In the genomic region with DNA sequence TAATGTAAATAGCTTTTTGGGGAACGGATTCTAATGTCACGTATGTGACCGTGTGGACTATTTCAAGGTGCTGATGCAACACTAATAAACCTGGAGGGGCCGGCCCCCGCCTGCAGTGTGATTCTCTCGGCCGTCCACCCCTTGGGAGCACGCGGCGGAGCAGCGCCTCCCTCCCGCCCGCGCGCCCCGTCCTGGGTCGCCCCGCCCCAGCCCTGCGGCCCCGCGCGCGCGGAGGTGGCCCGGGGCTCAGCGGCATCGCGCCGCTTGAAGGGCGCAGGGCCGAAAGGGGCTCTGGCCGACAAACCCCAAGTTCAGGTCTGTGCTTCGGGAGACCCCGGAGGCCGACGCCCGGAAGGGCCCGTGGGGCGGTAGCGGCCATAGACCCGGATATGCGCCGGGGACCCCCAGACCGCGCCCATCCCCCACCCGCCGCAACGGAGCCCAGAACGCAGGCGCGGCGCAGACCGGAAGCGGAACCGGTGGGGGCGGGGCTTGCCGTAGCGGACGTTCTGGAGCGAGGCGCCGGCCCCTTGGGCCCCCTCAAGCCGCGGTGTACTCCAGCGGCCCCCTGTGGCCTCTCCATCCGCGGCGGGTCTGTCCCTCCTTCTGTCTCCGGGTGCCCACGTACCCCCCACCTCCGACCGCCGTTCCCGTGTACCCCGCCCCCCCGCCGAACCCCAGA, we compare ENCODE assay signal across 8 cellular contexts. TPM values are rescaled to one million over a fixed set of nuclear protein-coding genes. Genes with fewer than 3 reads are reported as not detected.
DNase-seq lines count a peak whose midpoint lies in the region; ATAC-seq and TF ChIP-seq lines count a peak whose summit lies in the region.

A gene with protein sequence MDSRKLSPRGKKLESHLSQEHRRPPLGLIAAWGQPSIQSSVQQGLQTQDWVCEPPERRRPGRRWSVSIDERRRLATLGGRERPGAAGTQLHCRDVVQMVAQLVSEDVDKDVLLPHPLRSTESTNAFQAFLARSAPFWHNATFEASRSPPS (plus strand): TSS at position 495 of the 682 bp plus-strand sequence. CDS start 803 bp downstream, outside the sequence.

- peak within 1 kb of the TSS; percentile 75 for H3K4me3 ChIP-seq in GM06990 (replicated peaks; ENCODE audit: low read depth, low read length)
- H3K4me3 ChIP-seq in NB4 (ENCODE audit: low read depth, low read length) = peak within 1 kb of the TSS; percentile 69

- H3K27me3 ChIP-seq in GM06990 (replicated peaks; ENCODE audit: control insufficient read depth, insufficient read depth, low read length) = no peaks in the 10 kb centered on the region

- H3K27ac Mint-ChIP-seq in activated naive CD8-positive, alpha-beta T cell treated with anti-CD3 and anti-CD28 coated beads, Interleukin-2, amount 10 ng/mL, durations not matched to agents 7 days and 5 days = peak within 1 kb of the TSS; percentile 92
- H3K27ac Mint-ChIP-seq in type B pancreatic cell = peak within 1 kb of the TSS; percentile 74

- peaks cover 17% of the 10 kb centered on the region for H3K4me1 Mint-ChIP-seq in activated naive CD8-positive, alpha-beta T cell treated with anti-CD3 and anti-CD28 coated beads, Interleukin-2, amount 10 ng/mL, durations not matched to agents 7 days and 5 days
- H3K4me1 Mint-ChIP-seq in type B pancreatic cell (ENCODE audit: unreplicated experiment) = no peaks in the 10 kb centered on the region

- TF ChIP-seq POLR2A in NB4 (IDR thresholded peaks at IDR 0.05; ENCODE audit: extremely low read depth, insufficient read length) = peak; percentile 70

- peaks cover 26% of the 10 kb centered on the region for H3K36me3 Mint-ChIP-seq in activated naive CD8-positive, alpha-beta T cell treated with anti-CD3 and anti-CD28 coated beads, Interleukin-2, amount 10 ng/mL, durations not matched to agents 7 days and 5 days
- peaks cover 14% of the 10 kb centered on the region for H3K36me3 Mint-ChIP-seq in type B pancreatic cell

- H3K27me3 Mint-ChIP-seq in activated naive CD8-positive, alpha-beta T cell treated with anti-CD3 and anti-CD28 coated beads, Interleukin-2, amount 10 ng/mL, durations not matched to agents 7 days and 5 days = no peaks in the 10 kb centered on the region
- H3K27me3 Mint-ChIP-seq in type B pancreatic cell = no peaks in the 10 kb centered on the region

- TF ChIP-seq CTCF in GM06990 (IDR thresholded peaks at IDR 0.05; ENCODE audit: insufficient read depth, low read length, poor library complexity, severe bottlenecking) = peak; percentile 53
- TF ChIP-seq CTCF in NB4 (IDR thresholded peaks at IDR 0.05; ENCODE audit: low read depth, low read length) = no peak
- peak; percentile 1 for TF ChIP-seq CTCF in type B pancreatic cell (conservative IDR thresholded peaks at IDR 0.05)

- no peaks in the 10 kb centered on the region; the same call in none of the 2 replicates for H3K36me3 ChIP-seq in GM06990 (ENCODE audit: control insufficient read depth, insufficient read depth, low read length)

- CTCF ChIA-PET in HEK293T (lab: Yijun Ruan, JAX) = no interaction called here

- peaks cover 12% of the 10 kb centered on the region for H3K9me3 Mint-ChIP-seq in activated naive CD8-positive, alpha-beta T cell treated with anti-CD3 and anti-CD28 coated beads, Interleukin-2, amount 10 ng/mL, durations not matched to agents 7 days and 5 days
- peaks cover 11% of the 10 kb centered on the region for H3K9me3 Mint-ChIP-seq in type B pancreatic cell

- POLR2A ChIA-PET in HEK293T (lab: Yijun Ruan, JAX) = interaction anchor here (0.7 to 1.4 kb wide), 9 partner anchors 9 to 216 kb away, joined by 3 to 7 read pairs (median 3); no protein-coding TSS in a partner anchor
- POLR2A ChIA-PET in activated naive CD8-positive, alpha-beta T cell treated with anti-CD3 and anti-CD28 coated beads, Interleukin-2, amount 10 ng/mL, durations not matched to agents 7 days and 5 days (lab: Charles Lee) = interaction anchor here (0.9 to 2.1 kb wide), 7 partner anchors 9 to 92 kb away, joined by 3 to 10 read pairs (median 5); no protein-coding TSS in a partner anchor

- ATAC-seq in activated naive CD8-positive, alpha-beta T cell treated with anti-CD3 and anti-CD28 coated beads, Interleukin-2, amount 10 ng/mL, durations not matched to agents 7 days and 5 days (ENCODE audit: low read depth) = peak; percentile 83

- peak; percentile 92 for DNase-seq in GM06990 (ENCODE audit: extremely low read depth, insufficient read length)
- peak; percentile 81 for DNase-seq in HEK293T (ENCODE audit: extremely low spot score)
- DNase-seq in NB4 (ENCODE audit: low read depth) = peak; percentile 92
- peak; percentile 26 for DNase-seq in SKM-1 treated with dmso at 0.1 percent for 144 hours (lab: John Stamatoyannopoulos, UW; ENCODE audit: unreplicated experiment)
- DNase-seq in activated naive CD8-positive, alpha-beta T cell treated with anti-CD3 and anti-CD28 coated beads, Interleukin-2, amount 10 ng/mL, durations not matched to agents 7 days and 5 days = peak; percentile 98
- DNase-seq in cardiac septum (ENCODE audit: low spot score) = peak; percentile 93
- DNase-seq in posterior cingulate gyrus = peak; percentile 78 to 97 (median 86)
- peak; percentile 94 for DNase-seq in type B pancreatic cell (ENCODE audit: extremely low spot score, unreplicated experiment)

- intact Hi-C loops in cardiac septum (cut with DNase I) = loop anchor here (2.0 kb wide), 1 partner anchor 51 kb away; no protein-coding TSS in a partner anchor
- intact Hi-C loops in posterior cingulate gyrus (cut with DNase I) = no loop called here

- H3K4me3 Mint-ChIP-seq in activated naive CD8-positive, alpha-beta T cell treated with anti-CD3 and anti-CD28 coated beads, Interleukin-2, amount 10 ng/mL, durations not matched to agents 7 days and 5 days = peak within 1 kb of the TSS; percentile 93
- H3K4me3 Mint-ChIP-seq in type B pancreatic cell = peak within 1 kb of the TSS; percentile 85

TF ChIP-seq in HEK293T, 16 proteins besides CTCF, POLR2A, EP300 and RAD21:
- no peak for TF ChIP-seq FOXK2 (IDR thresholded peaks at IDR 0.05)
- 0 out of 2 replicates have a peak, but pooled peaks have one; percentile 68 for TF ChIP-seq LEF1 (IDR thresholded peaks at IDR 0.05; ENCODE audit: borderline replicate concordance)
- peak; percentile 44; the same call in 1 of the 2 replicates for TF ChIP-seq ELF4 (IDR thresholded peaks at IDR 0.05)

RNA-seq across cellular contexts. Expression of the gene that starts here (rescaled TPM):
- total RNA-seq in activated naive CD8-positive, alpha-beta T cell treated with anti-CD3 and anti-CD28 coated beads, Interleukin-2, amount 10 ng/mL, durations not matched to agents 7 days and 5 days = 1 to 10 TPM; 6.4 to 6.9 TPM
- total RNA-seq in cardiac septum = 0.46 TPM
- 0.76 and 4.1 TPM in 2 replicates for total RNA-seq in type B pancreatic cell (ENCODE audit: low replicate concordance)

Comparison
In these comparisons a context has a peak if more than half of its experiments do, and no peak if none do; other contexts are left out.
1. Peak in every context shown above with its lines: DNase-seq, ATAC-seq and H3K4me3 ChIP-seq.
2. Peak in DNase-seq in cardiac septum; RNA of the gene not detected or under 1 TPM.
3. DNase-seq: peak in every context shown above with its lines; median percentile 98 in activated naive CD8-positive, alpha-beta T cell treated with anti-CD3 and anti-CD28 coated beads, Interleukin-2, amount 10 ng/mL, durations not matched to agents 7 days and 5 days; 94 in type B pancreatic cell; 93 in cardiac septum; 92 in GM06990; 92 in NB4; 86 in posterior cingulate gyrus; 81 in HEK293T; 26 in SKM-1 treated with dmso at 0.1 percent for 144 hours.